Comparison of ENCODE assay signal across 20 cellular contexts in the genomic region with DNA sequence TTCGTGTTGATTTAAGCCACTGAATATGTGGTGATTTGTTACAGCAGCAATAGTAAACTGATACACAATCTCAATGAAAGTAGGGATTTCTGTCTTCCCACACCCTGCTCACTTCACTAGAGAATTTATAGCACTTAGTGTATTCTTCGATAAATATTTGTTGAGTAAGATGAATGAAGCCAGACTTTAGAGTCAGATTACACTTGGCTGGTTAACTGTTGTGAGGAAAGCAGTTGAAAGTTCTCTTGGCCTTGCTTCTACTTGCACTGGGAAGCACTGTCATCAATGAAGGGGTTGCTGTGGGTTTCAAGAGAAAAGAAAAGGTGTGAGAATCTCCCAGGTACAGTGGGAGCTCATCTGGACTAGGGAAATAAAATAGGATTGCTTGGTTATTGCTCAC.
"Had no signal": no experiment of that assay in that cellular context is flagged by ENCODE, and none has a peak within 500 bp of the region (broad histone marks: within the 10 kb centered on the region; RNA-seq: fewer than 3 reads in every experiment).

No MANE protein-coding gene starts in this region.

- H3K9me3 ChIP-seq: gastrocnemius medialis, lower lobe of right lung, suprapubic skin had no signal

- ATAC-seq: gastrocnemius medialis; left ventricle myocardium superior; lower lobe of right lung; natural killer cell; sciatic nerve; stimulated activated naive CD8-positive, alpha-beta T cell treated with anti-CD3 and anti-CD28 coated beads, Interleukin-15, amount 100 ng/mL, for 72 hours had no signal

- H3K27me3 ChIP-seq: gastrocnemius medialis, suprapubic skin had no signal

- H3K4me2 ChIP-seq: smooth muscle cell had no signal

- H3K9ac ChIP-seq: parathyroid adenoma had no signal

- H2AFZ ChIP-seq: parathyroid adenoma had no signal

- H3K79me2 ChIP-seq: parathyroid adenoma had no signal

- DNase-seq: dermis blood vessel endothelial cell; effector memory CD4-positive, alpha-beta T cell; erythroblast; gastrocnemius medialis; head of caudate nucleus; left ventricle myocardium superior; lower lobe of right lung; natural killer cell; occipital lobe; stimulated activated CD4-positive, alpha-beta T cell treated with anti-CD3 and anti-CD28 coated beads, Interleukin-12 subunit alpha, Interleukin-12 subunit beta, amount 100 ng/mL, for 4 hours; stimulated activated CD4-positive, alpha-beta T cell treated with anti-CD3 and anti-CD28 coated beads, Interleukin-1b, Interleukin-23, amount 100 ng/mL, for 48 hours; stimulated activated CD4-positive, alpha-beta T cell treated with anti-CD3 and anti-CD28 coated beads, Interleukin-4, amount 100 ng/mL, for 1 hour; stimulated activated CD8-positive, alpha-beta memory T cell treated with anti-CD3 and anti-CD28 coated beads, Interleukin-4, amount 100 ng/mL, for 48 hours; stimulated activated naive CD4-positive, alpha-beta T cell; stimulated activated naive CD8-positive, alpha-beta T cell treated with anti-CD3 and anti-CD28 coated beads, Interleukin-15, amount 100 ng/mL, for 72 hours had no signal

- H3K27ac ChIP-seq: coronary artery, gastrocnemius medialis, lower lobe of right lung, parathyroid adenoma, suprapubic skin had no signal

- H3K4me1 ChIP-seq: gastrocnemius medialis, lower lobe of right lung, parathyroid adenoma, suprapubic skin had no signal

- H3K36me3 ChIP-seq: gastrocnemius medialis, lower lobe of right lung, suprapubic skin had no signal

- H3K4me3 ChIP-seq: coronary artery, gastrocnemius medialis, lower lobe of right lung, smooth muscle cell, suprapubic skin had no signal
